In the genomic region with DNA sequence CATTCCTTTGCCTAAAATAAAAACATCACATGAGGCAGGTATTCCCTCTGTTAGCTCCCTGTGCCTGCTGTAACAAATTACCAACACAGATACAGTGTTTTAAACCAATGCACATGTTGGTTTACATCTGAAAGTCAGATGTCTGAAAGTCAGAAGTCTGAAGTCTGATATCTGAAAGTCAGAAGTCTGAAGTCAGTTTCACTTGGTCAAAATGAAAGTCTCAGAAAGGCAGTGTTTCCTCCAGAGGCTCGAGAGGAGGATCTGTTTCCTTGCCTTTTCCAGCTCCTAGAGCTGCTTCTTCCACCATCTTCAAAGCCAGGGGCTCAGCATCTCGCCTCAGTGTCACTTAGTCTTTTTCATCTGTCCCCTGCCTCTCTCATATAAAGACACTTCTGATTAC, we compare ENCODE assay signal across 16 cellular contexts. TPM values are rescaled to one million over a fixed set of nuclear protein-coding genes. Genes with fewer than 3 reads are reported as not detected.
DNase-seq lines count a peak whose midpoint lies in the region; ATAC-seq and TF ChIP-seq lines count a peak whose summit lies in the region.
"Had no signal": no experiment of that assay in that cellular context is flagged by ENCODE, and none has a peak within 500 bp of the region (broad histone marks: within the 10 kb centered on the region; RNA-seq: fewer than 3 reads in every experiment).

No MANE protein-coding gene starts in this region.

- H3K27ac ChIP-seq in colonic mucosa, result no peak overlapping the region
- H3K27ac ChIP-seq: left ventricle myocardium inferior, spleen, vagina had no signal

- no peaks in the 10 kb centered on the region for H3K36me3 ChIP-seq in colonic mucosa
- H3K36me3 ChIP-seq: left ventricle myocardium inferior, spleen, vagina had no signal

- DNase-seq in globus pallidus (ENCODE audit: low spot score) (peak; percentile 5), left lobe of liver (ENCODE audit: low spot score) (no peak), colonic mucosa (no peak), DMS79 (lab: John Stamatoyannopoulos, UW) (no peak), T-helper 9 cell (no peak)
- DNase-seq: CD4-positive, alpha-beta T cell; head of caudate nucleus; left ventricle myocardium inferior; NCI-H446; nucleus accumbens; spleen had no signal

- ATAC-seq in GM18873 (IDR thresholded peaks at IDR 0.05; ENCODE audit: low FRiP score, unreplicated experiment), result peak; percentile 89
- peak; percentile 98 for ATAC-seq in GM21619 (IDR thresholded peaks at IDR 0.05; ENCODE audit: unreplicated experiment)
- peak; percentile 78 for ATAC-seq in HG03097 (IDR thresholded peaks at IDR 0.05; ENCODE audit: low FRiP score, unreplicated experiment)
- no peak for ATAC-seq in left lobe of liver

- intact Hi-C loops in colonic mucosa (cut with DNase I), result no loop called here

- TF ChIP-seq CTCF in colonic mucosa (IDR thresholded peaks at IDR 0.05), result no peak

- no peaks in the 10 kb centered on the region for H3K27me3 ChIP-seq in colonic mucosa
- H3K27me3 ChIP-seq: vagina had no signal

- no peak overlapping the region for H3K4me3 ChIP-seq in colonic mucosa
- H3K4me3 ChIP-seq: left ventricle myocardium inferior, spleen, vagina had no signal

- no peaks in the 10 kb centered on the region for H3K4me1 ChIP-seq in colonic mucosa
- H3K4me1 ChIP-seq: left ventricle myocardium inferior, spleen, vagina had no signal

- H3K9me3 ChIP-seq in colonic mucosa, result no peaks in the 10 kb centered on the region
- H3K9me3 ChIP-seq: spleen, vagina had no signal

- no peak overlapping the region for H3K9ac ChIP-seq in colonic mucosa (ENCODE audit: low read depth in 2 of 2, low read length in 2 of 2)

RNA-seq across cellular contexts. Expression of gene SST, which starts 22.0 kb away (rescaled TPM):
- total RNA-seq in left lobe of liver (not detected), colonic mucosa (10 to 100 TPM; 31.6 to 78.4 TPM)
- total RNA-seq: CD4-positive, alpha-beta T cell; left ventricle myocardium inferior; spleen had no signal

RNA-seq across cellular contexts. Expression of gene RTP2, which starts 54.2 kb away (rescaled TPM):
- total RNA-seq in left lobe of liver (not detected), colonic mucosa (not detected)
- total RNA-seq: astrocyte; CD4-positive, alpha-beta T cell; left ventricle myocardium inferior; spleen; vagina had no signal

Comparison
In these comparisons a context has a peak if more than half of its experiments do, and no peak if none do; other contexts are left out.
1. RNA of gene SST, which starts 22.0 kb away (total RNA-seq): 31.6 to 78.4 TPM in colonic mucosa; not detected in left lobe of liver (single experiment); every median in the first group is over 10 times any median in the second.